19 cellular contexts compared by ENCODE assay signal in genomic region chr4:132818091-132818490, GRCh38.
DNase-seq lines count a peak whose midpoint lies in the region; TF ChIP-seq lines count a peak whose summit lies in the region.
"Had no signal": no experiment of that assay in that cellular context is flagged by ENCODE, and none has a peak within 500 bp of the region (broad histone marks: within the 10 kb centered on the region; RNA-seq: fewer than 3 reads in every experiment).

No MANE protein-coding gene starts in this region.

- H3K4me3 Mint-ChIP-seq in H9 (peak overlapping the region in 1 of 2 experiments; percentile 63; a peak in 2 of 5 replicates), progenitor cell of endocrine pancreas (ENCODE audit: low read depth) (peak overlapping the region; percentile 69)
- H3K4me3 Mint-ChIP-seq: activated CD8-positive, alpha-beta T cell treated with anti-CD3 and anti-CD28 coated beads, Interleukin-2, amount 10 ng/mL, durations not matched to agents 7 days and 5 days; effector memory CD8-positive, alpha-beta T cell; naive thymus-derived CD4-positive, alpha-beta T cell; stimulated activated naive B cell treated with anti-CD40 and anti-IgM and Interleukin-4, amounts not matched to agents 10 μg/mL and 1 μg/mL and 100 μg/mL, for 72 hours had no signal

- H3K4me1 Mint-ChIP-seq in H9: peaks cover 3 to 9% of the 10 kb centered on the region in 2 experiments; a peak in 3 of 4 replicates
- H3K4me1 Mint-ChIP-seq in progenitor cell of endocrine pancreas (ENCODE audit: low read depth): peaks cover 1% of the 10 kb centered on the region
- H3K4me1 Mint-ChIP-seq: naive thymus-derived CD4-positive, alpha-beta T cell; stimulated activated naive B cell treated with anti-CD40 and anti-IgM and Interleukin-4, amounts not matched to agents 10 μg/mL and 1 μg/mL and 100 μg/mL, for 72 hours had no signal

- DNase-seq in H9: peak; percentile 87
- peak; percentile 61 for DNase-seq in NCI-H2227 treated with DMSO at 0.1 percent for 48 hours (lab: John Stamatoyannopoulos, UW)
- DNase-seq in hepatocyte (ENCODE audit: low spot score): peak; percentile 31
- DNase-seq in progenitor cell of endocrine pancreas (ENCODE audit: low spot score, unreplicated experiment): peak; percentile 28
- DNase-seq in SK-N-DZ (ENCODE audit: low spot score): no peak
- DNase-seq in NCI-H1092 (lab: John Stamatoyannopoulos, UW): no peak
- no peak for DNase-seq in ascending aorta (ENCODE audit: low spot score in 2 of 2)
- DNase-seq: activated CD8-positive, alpha-beta T cell treated with anti-CD3 and anti-CD28 coated beads, Interleukin-2, amount 10 ng/mL, durations not matched to agents 7 days and 5 days; effector memory CD8-positive, alpha-beta T cell; lower lobe of right lung; naive thymus-derived CD4-positive, alpha-beta T cell; NCI-H1436 treated with DMSO at 0.1 percent for 48 hours; NCI-H524; Peyer's patch; psoas muscle; stimulated activated naive B cell treated with anti-CD40 and anti-IgM and Interleukin-4, amounts not matched to agents 10 μg/mL and 1 μg/mL and 100 μg/mL, for 72 hours had no signal

- H3K4me1 ChIP-seq in H9 (ENCODE audit: insufficient read depth, low read length) (no peaks in the 10 kb centered on the region), hepatocyte (ENCODE audit: insufficient read depth) (no peaks in the 10 kb centered on the region), ascending aorta (no peaks in the 10 kb centered on the region)
- H3K4me1 ChIP-seq: BLaER1 treated with 17β-estradiol and CSF1 and Interleukin-3, amounts not matched to agents 10 nM and 100 nM; lower lobe of right lung; Peyer's patch; psoas muscle; tibial nerve had no signal

- H3K56ac ChIP-seq in H9 (ENCODE audit: insufficient read length, low read depth, low read length): no peak overlapping the region

- H3K9me3 Mint-ChIP-seq in H9 (peaks cover 0 to 3% of the 10 kb centered on the region in 2 experiments; a peak in 1 of 5 replicates), progenitor cell of endocrine pancreas (ENCODE audit: low read depth) (peaks cover 2% of the 10 kb centered on the region)
- H3K9me3 Mint-ChIP-seq: stimulated activated naive B cell treated with anti-CD40 and anti-IgM and Interleukin-4, amounts not matched to agents 10 μg/mL and 1 μg/mL and 100 μg/mL, for 72 hours had no signal

- H3K79me2 ChIP-seq in H9 (ENCODE audit: insufficient read depth, low read length): no peaks in the 10 kb centered on the region
- no peaks in the 10 kb centered on the region for H3K79me2 ChIP-seq in hepatocyte

- no peak overlapping the region for H2BK120ac ChIP-seq in H9 (ENCODE audit: low read depth, low read length, poor library complexity, severe bottlenecking)

- no peak overlapping the region for H3K4ac ChIP-seq in H9 (ENCODE audit: low read depth, low read length)

- H3K4me3 ChIP-seq in hepatocyte (no peak overlapping the region), ascending aorta (no peak overlapping the region)
- H3K4me3 ChIP-seq: BLaER1 treated with 17β-estradiol and CSF1 and Interleukin-3, amounts not matched to agents 10 nM and 100 nM; lower lobe of right lung; Peyer's patch; psoas muscle; tibial nerve had no signal

- no peak overlapping the region for H3K18ac ChIP-seq in H9 (ENCODE audit: insufficient read length, low read depth, low read length)

- intact Hi-C loops in ascending aorta (cut with DNase I): no loop called here

- H3K36me3 Mint-ChIP-seq in H9 (ENCODE audit: insufficient read depth in 1 of 3, low read depth in 3 of 3): peaks cover 0 to 4% (median 0%) of the 10 kb centered on the region in 3 experiments; a peak in 1 of 7 replicates
- no peaks in the 10 kb centered on the region for H3K36me3 Mint-ChIP-seq in progenitor cell of endocrine pancreas (ENCODE audit: insufficient read depth)
- H3K36me3 Mint-ChIP-seq: naive thymus-derived CD4-positive, alpha-beta T cell; stimulated activated naive B cell treated with anti-CD40 and anti-IgM and Interleukin-4, amounts not matched to agents 10 μg/mL and 1 μg/mL and 100 μg/mL, for 72 hours had no signal

- no peak overlapping the region for H2BK5ac ChIP-seq in H9 (ENCODE audit: insufficient read length, low read length)

- H3T11ph ChIP-seq in H9 (ENCODE audit: low read length): no peak overlapping the region

- no peak overlapping the region for H3K14ac ChIP-seq in H9 (ENCODE audit: insufficient read depth, low read length)

- no peak overlapping the region for H2BK15ac ChIP-seq in H9 (ENCODE audit: low read depth, low read length)

- H2AK5ac ChIP-seq in H9 (ENCODE audit: insufficient read length, low read length): no peak overlapping the region

- no peak overlapping the region for H2BK12ac ChIP-seq in H9 (ENCODE audit: insufficient read length, low read depth, low read length)

- no peak overlapping the region for H4K91ac ChIP-seq in H9 (ENCODE audit: insufficient read length, low read depth, low read length)

- no peak overlapping the region for H4K8ac ChIP-seq in H9 (replicated peaks; ENCODE audit: insufficient read length, low read depth, low read length)

- H3K27me3 ChIP-seq in H9 (ENCODE audit: insufficient read depth, low read length): no peaks in the 10 kb centered on the region
- no peaks in the 10 kb centered on the region for H3K27me3 ChIP-seq in hepatocyte
- H3K27me3 ChIP-seq in ascending aorta: no peaks in the 10 kb centered on the region
- H3K27me3 ChIP-seq: BLaER1 treated with 17β-estradiol and CSF1 and Interleukin-3, amounts not matched to agents 10 nM and 100 nM; Peyer's patch; tibial nerve had no signal

- H3K27ac ChIP-seq in H9 (ENCODE audit: insufficient read length, low read depth, low read length): no peak overlapping the region
- no peak overlapping the region for H3K27ac ChIP-seq in hepatocyte
- H3K27ac ChIP-seq in ascending aorta: no peak overlapping the region
- H3K27ac ChIP-seq: BLaER1 treated with 17β-estradiol and CSF1 and Interleukin-3, amounts not matched to agents 10 nM and 100 nM; HL-60; lower lobe of right lung; Peyer's patch; psoas muscle; tibial nerve had no signal

- no peaks in the 10 kb centered on the region for H3K79me1 ChIP-seq in H9 (ENCODE audit: insufficient read depth, low read depth, low read length, poor library complexity, severe bottlenecking)

- H3K9me2 ChIP-seq in hepatocyte (replicated peaks; ENCODE audit: insufficient read depth): no peaks in the 10 kb centered on the region

- H2BK20ac ChIP-seq in H9 (ENCODE audit: low read depth, low read length, poor library complexity, severe bottlenecking): no peak overlapping the region

- H3K23me2 ChIP-seq in H9 (ENCODE audit: insufficient read length, low read depth, low read length, poor library complexity, severe bottlenecking): no peaks in the 10 kb centered on the region

- H3K36me3 ChIP-seq in hepatocyte (replicated peaks; ENCODE audit: insufficient read depth, low read depth): no peaks in the 10 kb centered on the region
- no peaks in the 10 kb centered on the region for H3K36me3 ChIP-seq in ascending aorta
- H3K36me3 ChIP-seq: BLaER1 treated with 17β-estradiol and CSF1 and Interleukin-3, amounts not matched to agents 10 nM and 100 nM; lower lobe of right lung; Peyer's patch; tibial nerve had no signal

- H4K5ac ChIP-seq in H9 (ENCODE audit: insufficient read length, low read depth, low read length): no peak overlapping the region

- H3K9me3 ChIP-seq in H9 (ENCODE audit: control insufficient read depth, low read depth, low read length) (no peaks in the 10 kb centered on the region), hepatocyte (ENCODE audit: low read depth) (no peaks in the 10 kb centered on the region), ascending aorta (no peaks in the 10 kb centered on the region)
- H3K9me3 ChIP-seq: lower lobe of right lung, Peyer's patch, psoas muscle had no signal

- no peak overlapping the region for H3K23ac ChIP-seq in H9 (ENCODE audit: insufficient read length, low read depth, low read length)

- H4K20me1 ChIP-seq in H9 (ENCODE audit: control insufficient read depth, insufficient read depth, insufficient read length): no peaks in the 10 kb centered on the region
- no peaks in the 10 kb centered on the region for H4K20me1 ChIP-seq in hepatocyte (ENCODE audit: insufficient read depth, poor library complexity, severe bottlenecking)
- H4K20me1 ChIP-seq: BLaER1 treated with 17β-estradiol and CSF1 and Interleukin-3, amounts not matched to agents 10 nM and 100 nM had no signal

- peak; percentile 83 for TF ChIP-seq CTCF in H9 (conservative IDR thresholded peaks at IDR 0.05)
- TF ChIP-seq CTCF in hepatocyte (IDR thresholded peaks at IDR 0.05; ENCODE audit: poor library complexity): peak; percentile 30
- TF ChIP-seq CTCF in progenitor cell of endocrine pancreas (IDR thresholded peaks at IDR 0.05; ENCODE audit: unreplicated experiment): peak; percentile 50
- no peak for TF ChIP-seq CTCF in ascending aorta (IDR thresholded peaks at IDR 0.05)

- H3K9ac ChIP-seq in H9 (ENCODE audit: extremely low read depth, insufficient read length, low read length): no peak overlapping the region
- H3K9ac ChIP-seq: BLaER1 treated with 17β-estradiol and CSF1 and Interleukin-3, amounts not matched to agents 10 nM and 100 nM had no signal

- no CpG with 5 or more reads among the region's 15 CpGs for WGBS in H9 (ENCODE audit: extremely low coverage, insufficient read length, low lambda C conversion rate)
- 49% methylated on average over 15 of the region's 15 CpGs for WGBS in hepatocyte (ENCODE audit: low lambda C conversion rate, missing lambda C conversion rate)

- H3K27ac Mint-ChIP-seq in H9: peak overlapping the region in 1 of 3 experiments; percentile 74; a peak in 2 of 7 replicates
- H3K27ac Mint-ChIP-seq in progenitor cell of endocrine pancreas: no peak overlapping the region
- H3K27ac Mint-ChIP-seq: activated CD8-positive, alpha-beta T cell treated with anti-CD3 and anti-CD28 coated beads, Interleukin-2, amount 10 ng/mL, durations not matched to agents 7 days and 5 days; effector memory CD8-positive, alpha-beta T cell; naive thymus-derived CD4-positive, alpha-beta T cell; stimulated activated naive B cell treated with anti-CD40 and anti-IgM and Interleukin-4, amounts not matched to agents 10 μg/mL and 1 μg/mL and 100 μg/mL, for 72 hours had no signal

- H2AFZ ChIP-seq in H9 (ENCODE audit: low read length) (peak overlapping the region; percentile 75), hepatocyte (peak overlapping the region; percentile 35)

- H3K4me2 ChIP-seq in H9 (ENCODE audit: insufficient read depth, insufficient read length, low read length) (no peak overlapping the region), hepatocyte (peak overlapping the region; percentile 62)
- H3K4me2 ChIP-seq: BLaER1 treated with 17β-estradiol and CSF1 and Interleukin-3, amounts not matched to agents 10 nM and 100 nM had no signal

- H3K27me3 Mint-ChIP-seq in H9 (ENCODE audit: low read depth) (peaks cover 3% of the 10 kb centered on the region; the same call in 1 of the 2 replicates), progenitor cell of endocrine pancreas (peaks cover 7% of the 10 kb centered on the region)
- H3K27me3 Mint-ChIP-seq: effector memory CD8-positive, alpha-beta T cell; naive thymus-derived CD4-positive, alpha-beta T cell; stimulated activated naive B cell treated with anti-CD40 and anti-IgM and Interleukin-4, amounts not matched to agents 10 μg/mL and 1 μg/mL and 100 μg/mL, for 72 hours had no signal

Comparison
In these comparisons a context has a peak if more than half of its experiments do, and no peak if none do; other contexts are left out.
1. DNase-seq: peak in H9 (single experiment), NCI-H2227 treated with DMSO at 0.1 percent for 48 hours (single experiment), hepatocyte (single experiment) and progenitor cell of endocrine pancreas (single experiment); none in SK-N-DZ (single experiment), NCI-H1092 (single experiment) and ascending aorta (0 of 2).
2. CTCF ChIP-seq: peak in H9 (single experiment), hepatocyte (single experiment) and progenitor cell of endocrine pancreas (single experiment); none in ascending aorta (0 of 3).